ENCODE assay signal across 1 cellular context in the genomic region with DNA sequence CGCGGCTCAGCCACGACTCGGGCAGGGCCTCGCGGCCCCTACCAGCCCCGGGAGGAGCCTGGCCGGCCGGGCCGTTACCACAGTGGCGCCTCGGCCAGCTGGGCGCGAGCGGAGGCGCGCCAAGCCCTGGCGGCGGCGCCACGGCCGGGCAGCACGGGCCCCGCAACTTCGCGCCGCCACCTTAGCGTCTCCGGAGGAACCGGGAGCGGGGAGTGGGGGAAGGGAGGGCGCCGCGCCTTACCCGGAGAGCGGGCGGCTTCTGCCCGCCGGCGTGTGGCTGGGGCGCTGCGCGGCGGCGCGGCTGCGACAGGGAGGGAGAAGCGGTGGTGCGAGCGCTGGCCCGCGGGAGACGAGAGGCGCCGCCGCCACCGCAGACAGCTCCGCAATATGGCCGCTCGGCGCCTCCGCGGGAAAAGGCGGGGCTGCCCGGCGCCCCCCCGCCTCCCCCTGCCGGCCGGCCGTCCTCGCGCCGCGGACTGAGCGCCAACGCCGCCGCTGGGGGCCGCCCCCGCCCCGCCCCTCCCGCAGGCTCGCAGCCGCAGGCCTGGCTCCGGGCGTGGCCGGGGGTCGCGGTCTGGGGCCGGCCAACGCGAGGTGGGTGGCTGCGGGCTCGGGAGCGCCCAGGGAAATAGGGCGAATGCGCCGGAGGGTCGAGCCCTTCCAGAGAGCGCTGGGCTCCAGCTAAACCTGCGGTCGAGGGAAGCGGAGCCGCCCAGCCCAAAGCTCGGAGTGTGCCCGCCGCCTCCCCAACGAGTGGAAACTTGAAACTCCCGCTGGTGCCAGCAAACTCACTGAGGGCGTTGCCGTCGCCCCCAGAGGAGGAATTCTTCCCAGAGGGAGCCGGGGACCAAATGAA.
TF ChIP-seq lines count a peak whose summit lies in the region.

A gene (minus strand): TSS at position 389 of the 856 bp plus-strand sequence. CDS start 16,922 bp downstream, outside the sequence.

TF ChIP-seq in HepG2, 621 proteins besides CTCF, POLR2A, EP300 and RAD21 (continued from another document and continues in another):
- TF ChIP-seq, protein P1, sequence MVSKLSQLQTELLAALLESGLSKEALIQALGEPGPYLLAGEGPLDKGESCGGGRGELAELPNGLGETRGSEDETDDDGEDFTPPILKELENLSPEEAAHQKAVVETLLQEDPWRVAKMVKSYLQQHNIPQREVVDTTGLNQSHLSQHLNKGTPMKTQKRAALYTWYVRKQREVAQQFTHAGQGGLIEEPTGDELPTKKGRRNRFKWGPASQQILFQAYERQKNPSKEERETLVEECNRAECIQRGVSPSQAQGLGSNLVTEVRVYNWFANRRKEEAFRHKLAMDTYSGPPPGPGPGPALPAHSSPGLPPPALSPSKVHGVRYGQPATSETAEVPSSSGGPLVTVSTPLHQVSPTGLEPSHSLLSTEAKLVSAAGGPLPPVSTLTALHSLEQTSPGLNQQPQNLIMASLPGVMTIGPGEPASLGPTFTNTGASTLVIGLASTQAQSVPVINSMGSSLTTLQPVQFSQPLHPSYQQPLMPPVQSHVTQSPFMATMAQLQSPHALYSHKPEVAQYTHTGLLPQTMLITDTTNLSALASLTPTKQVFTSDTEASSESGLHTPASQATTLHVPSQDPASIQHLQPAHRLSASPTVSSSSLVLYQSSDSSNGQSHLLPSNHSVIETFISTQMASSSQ (IDR thresholded peaks at IDR 0.05; ENCODE audit: low read depth), result no peak
- TF ChIP-seq, protein P1 (CRISPR knock-in tag; IDR thresholded peaks at IDR 0.05; ENCODE audit: borderline replicate concordance), result no peak
- TF ChIP-seq, protein P2, sequence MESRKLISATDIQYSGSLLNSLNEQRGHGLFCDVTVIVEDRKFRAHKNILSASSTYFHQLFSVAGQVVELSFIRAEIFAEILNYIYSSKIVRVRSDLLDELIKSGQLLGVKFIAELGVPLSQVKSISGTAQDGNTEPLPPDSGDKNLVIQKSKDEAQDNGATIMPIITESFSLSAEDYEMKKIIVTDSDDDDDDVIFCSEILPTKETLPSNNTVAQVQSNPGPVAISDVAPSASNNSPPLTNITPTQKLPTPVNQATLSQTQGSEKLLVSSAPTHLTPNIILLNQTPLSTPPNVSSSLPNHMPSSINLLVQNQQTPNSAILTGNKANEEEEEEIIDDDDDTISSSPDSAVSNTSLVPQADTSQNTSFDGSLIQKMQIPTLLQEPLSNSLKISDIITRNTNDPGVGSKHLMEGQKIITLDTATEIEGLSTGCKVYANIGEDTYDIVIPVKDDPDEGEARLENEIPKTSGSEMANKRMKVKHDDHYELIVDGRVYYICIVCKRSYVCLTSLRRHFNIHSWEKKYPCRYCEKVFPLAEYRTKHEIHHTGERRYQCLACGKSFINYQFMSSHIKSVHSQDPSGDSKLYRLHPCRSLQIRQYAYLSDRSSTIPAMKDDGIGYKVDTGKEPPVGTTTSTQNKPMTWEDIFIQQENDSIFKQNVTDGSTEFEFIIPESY (CRISPR knock-in tag; IDR thresholded peaks at IDR 0.05), result no peak
- TF ChIP-seq SMARCE1 (IDR thresholded peaks at IDR 0.05; ENCODE audit: borderline replicate concordance), result no peak
- no peak for TF ChIP-seq CHD2 (IDR thresholded peaks at IDR 0.05; ENCODE audit: low read depth, low read length)
- no peak for TF ChIP-seq KLF13 (CRISPR knock-in tag; IDR thresholded peaks at IDR 0.05)
- no peak for TF ChIP-seq ZNF703 (CRISPR knock-in tag; IDR thresholded peaks at IDR 0.05; ENCODE audit: borderline replicate concordance)
- no peak for TF ChIP-seq KAT2B (IDR thresholded peaks at IDR 0.05; ENCODE audit: borderline replicate concordance, low read depth, low read length)
- TF ChIP-seq, protein P3, sequence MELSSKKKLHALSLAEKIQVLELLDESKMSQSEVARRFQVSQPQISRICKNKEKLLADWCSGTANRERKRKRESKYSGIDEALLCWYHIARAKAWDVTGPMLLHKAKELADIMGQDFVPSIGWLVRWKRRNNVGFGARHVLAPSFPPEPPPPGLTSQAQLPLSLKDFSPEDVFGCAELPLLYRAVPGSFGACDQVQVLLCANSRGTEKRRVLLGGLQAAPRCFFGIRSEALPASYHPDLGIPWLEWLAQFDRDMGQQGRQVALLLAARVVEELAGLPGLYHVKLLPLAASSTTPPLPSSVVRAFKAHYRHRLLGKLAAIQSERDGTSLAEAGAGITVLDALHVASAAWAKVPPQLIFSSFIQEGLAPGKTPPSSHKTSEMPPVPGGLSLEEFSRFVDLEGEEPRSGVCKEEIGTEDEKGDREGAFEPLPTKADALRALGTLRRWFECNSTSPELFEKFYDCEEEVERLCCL (CRISPR knock-in tag; IDR thresholded peaks at IDR 0.05; ENCODE audit: borderline replicate concordance), result no peak
- TF ChIP-seq, protein P4, sequence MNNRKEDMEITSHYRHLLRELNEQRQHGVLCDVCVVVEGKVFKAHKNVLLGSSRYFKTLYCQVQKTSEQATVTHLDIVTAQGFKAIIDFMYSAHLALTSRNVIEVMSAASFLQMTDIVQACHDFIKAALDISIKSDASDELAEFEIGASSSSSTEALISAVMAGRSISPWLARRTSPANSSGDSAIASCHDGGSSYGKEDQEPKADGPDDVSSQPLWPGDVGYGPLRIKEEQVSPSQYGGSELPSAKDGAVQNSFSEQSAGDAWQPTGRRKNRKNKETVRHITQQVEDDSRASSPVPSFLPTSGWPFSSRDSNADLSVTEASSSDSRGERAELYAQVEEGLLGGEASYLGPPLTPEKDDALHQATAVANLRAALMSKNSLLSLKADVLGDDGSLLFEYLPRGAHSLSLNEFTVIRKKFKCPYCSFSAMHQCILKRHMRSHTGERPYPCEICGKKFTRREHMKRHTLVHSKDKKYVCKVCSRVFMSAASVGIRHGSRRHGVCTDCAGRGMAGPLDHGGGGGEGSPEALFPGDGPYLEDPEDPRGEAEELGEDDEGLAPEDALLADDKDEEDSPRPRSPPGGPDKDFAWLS (CRISPR knock-in tag; IDR thresholded peaks at IDR 0.05; ENCODE audit: borderline replicate concordance), result no peak
- TF ChIP-seq ZBTB7B (CRISPR knock-in tag; IDR thresholded peaks at IDR 0.05), result peak; percentile 72
- no peak for TF ChIP-seq ZNF564 (CRISPR knock-in tag; IDR thresholded peaks at IDR 0.05)
- no peak for TF ChIP-seq ZC3H4 (CRISPR knock-in tag; IDR thresholded peaks at IDR 0.05; ENCODE audit: borderline replicate concordance)
- TF ChIP-seq, protein P5, sequence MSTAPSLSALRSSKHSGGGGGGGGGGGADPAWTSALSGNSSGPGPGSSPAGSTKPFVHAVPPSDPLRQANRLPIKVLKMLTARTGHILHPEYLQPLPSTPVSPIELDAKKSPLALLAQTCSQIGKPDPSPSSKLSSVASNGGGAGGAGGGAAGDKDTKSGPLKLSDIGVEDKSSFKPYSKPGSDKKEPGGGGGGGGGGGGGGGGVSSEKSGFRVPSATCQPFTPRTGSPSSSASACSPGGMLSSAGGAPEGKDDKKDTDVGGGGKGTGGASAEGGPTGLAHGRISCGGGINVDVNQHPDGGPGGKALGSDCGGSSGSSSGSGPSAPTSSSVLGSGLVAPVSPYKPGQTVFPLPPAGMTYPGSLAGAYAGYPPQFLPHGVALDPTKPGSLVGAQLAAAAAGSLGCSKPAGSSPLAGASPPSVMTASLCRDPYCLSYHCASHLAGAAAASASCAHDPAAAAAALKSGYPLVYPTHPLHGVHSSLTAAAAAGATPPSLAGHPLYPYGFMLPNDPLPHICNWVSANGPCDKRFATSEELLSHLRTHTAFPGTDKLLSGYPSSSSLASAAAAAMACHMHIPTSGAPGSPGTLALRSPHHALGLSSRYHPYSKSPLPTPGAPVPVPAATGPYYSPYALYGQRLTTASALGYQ (CRISPR knock-in tag; IDR thresholded peaks at IDR 0.05), result no peak; the same call in 1 of the 2 replicates
- 0 out of 2 replicates have a peak, but pooled peaks have one; percentile 40 for TF ChIP-seq ZNF761 (CRISPR knock-in tag; conservative IDR thresholded peaks at IDR 0.05)
- TF ChIP-seq, protein P6, sequence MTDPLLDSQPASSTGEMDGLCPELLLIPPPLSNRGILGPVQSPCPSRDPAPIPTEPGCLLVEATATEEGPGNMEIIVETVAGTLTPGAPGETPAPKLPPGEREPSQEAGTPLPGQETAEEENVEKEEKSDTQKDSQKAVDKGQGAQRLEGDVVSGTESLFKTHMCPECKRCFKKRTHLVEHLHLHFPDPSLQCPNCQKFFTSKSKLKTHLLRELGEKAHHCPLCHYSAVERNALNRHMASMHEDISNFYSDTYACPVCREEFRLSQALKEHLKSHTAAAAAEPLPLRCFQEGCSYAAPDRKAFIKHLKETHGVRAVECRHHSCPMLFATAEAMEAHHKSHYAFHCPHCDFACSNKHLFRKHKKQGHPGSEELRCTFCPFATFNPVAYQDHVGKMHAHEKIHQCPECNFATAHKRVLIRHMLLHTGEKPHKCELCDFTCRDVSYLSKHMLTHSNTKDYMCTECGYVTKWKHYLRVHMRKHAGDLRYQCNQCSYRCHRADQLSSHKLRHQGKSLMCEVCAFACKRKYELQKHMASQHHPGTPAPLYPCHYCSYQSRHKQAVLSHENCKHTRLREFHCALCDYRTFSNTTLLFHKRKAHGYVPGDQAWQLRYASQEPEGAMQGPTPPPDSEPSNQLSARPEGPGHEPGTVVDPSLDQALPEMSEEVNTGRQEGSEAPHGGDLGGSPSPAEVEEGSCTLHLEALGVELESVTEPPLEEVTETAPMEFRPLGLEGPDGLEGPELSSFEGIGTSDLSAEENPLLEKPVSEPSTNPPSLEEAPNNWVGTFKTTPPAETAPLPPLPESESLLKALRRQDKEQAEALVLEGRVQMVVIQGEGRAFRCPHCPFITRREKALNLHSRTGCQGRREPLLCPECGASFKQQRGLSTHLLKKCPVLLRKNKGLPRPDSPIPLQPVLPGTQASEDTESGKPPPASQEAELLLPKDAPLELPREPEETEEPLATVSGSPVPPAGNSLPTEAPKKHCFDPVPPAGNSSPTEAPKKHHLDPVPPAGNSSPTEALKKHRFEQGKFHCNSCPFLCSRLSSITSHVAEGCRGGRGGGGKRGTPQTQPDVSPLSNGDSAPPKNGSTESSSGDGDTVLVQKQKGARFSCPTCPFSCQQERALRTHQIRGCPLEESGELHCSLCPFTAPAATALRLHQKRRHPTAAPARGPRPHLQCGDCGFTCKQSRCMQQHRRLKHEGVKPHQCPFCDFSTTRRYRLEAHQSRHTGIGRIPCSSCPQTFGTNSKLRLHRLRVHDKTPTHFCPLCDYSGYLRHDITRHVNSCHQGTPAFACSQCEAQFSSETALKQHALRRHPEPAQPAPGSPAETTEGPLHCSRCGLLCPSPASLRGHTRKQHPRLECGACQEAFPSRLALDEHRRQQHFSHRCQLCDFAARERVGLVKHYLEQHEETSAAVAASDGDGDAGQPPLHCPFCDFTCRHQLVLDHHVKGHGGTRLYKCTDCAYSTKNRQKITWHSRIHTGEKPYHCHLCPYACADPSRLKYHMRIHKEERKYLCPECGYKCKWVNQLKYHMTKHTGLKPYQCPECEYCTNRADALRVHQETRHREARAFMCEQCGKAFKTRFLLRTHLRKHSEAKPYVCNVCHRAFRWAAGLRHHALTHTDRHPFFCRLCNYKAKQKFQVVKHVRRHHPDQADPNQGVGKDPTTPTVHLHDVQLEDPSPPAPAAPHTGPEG (CRISPR knock-in tag; IDR thresholded peaks at IDR 0.05), result peak; percentile 57; the same call in 1 of the 2 replicates
- no peak; the same call in 1 of the 2 replicates for TF ChIP-seq SRY (CRISPR knock-in tag; IDR thresholded peaks at IDR 0.05)
- TF ChIP-seq ZNF569 (CRISPR knock-in tag; IDR thresholded peaks at IDR 0.05; ENCODE audit: borderline replicate concordance), result no peak
- TF ChIP-seq NCOR1 (IDR thresholded peaks at IDR 0.05; ENCODE audit: borderline replicate concordance, low read length), result no peak
- TF ChIP-seq, protein P7, sequence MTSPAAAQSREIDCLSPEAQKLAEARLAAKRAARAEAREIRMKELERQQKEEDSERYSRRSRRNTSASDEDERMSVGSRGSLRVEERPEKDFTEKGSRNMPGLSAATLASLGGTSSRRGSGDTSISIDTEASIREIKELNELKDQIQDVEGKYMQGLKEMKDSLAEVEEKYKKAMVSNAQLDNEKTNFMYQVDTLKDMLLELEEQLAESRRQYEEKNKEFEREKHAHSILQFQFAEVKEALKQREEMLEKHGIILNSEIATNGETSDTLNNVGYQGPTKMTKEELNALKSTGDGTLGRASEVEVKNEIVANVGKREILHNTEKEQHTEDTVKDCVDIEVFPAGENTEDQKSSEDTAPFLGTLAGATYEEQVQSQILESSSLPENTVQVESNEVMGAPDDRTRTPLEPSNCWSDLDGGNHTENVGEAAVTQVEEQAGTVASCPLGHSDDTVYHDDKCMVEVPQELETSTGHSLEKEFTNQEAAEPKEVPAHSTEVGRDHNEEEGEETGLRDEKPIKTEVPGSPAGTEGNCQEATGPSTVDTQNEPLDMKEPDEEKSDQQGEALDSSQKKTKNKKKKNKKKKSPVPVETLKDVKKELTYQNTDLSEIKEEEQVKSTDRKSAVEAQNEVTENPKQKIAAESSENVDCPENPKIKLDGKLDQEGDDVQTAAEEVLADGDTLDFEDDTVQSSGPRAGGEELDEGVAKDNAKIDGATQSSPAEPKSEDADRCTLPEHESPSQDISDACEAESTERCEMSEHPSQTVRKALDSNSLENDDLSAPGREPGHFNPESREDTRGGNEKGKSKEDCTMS (CRISPR knock-in tag; conservative IDR thresholded peaks at IDR 0.05), result no peak
- TF ChIP-seq, protein P8, sequence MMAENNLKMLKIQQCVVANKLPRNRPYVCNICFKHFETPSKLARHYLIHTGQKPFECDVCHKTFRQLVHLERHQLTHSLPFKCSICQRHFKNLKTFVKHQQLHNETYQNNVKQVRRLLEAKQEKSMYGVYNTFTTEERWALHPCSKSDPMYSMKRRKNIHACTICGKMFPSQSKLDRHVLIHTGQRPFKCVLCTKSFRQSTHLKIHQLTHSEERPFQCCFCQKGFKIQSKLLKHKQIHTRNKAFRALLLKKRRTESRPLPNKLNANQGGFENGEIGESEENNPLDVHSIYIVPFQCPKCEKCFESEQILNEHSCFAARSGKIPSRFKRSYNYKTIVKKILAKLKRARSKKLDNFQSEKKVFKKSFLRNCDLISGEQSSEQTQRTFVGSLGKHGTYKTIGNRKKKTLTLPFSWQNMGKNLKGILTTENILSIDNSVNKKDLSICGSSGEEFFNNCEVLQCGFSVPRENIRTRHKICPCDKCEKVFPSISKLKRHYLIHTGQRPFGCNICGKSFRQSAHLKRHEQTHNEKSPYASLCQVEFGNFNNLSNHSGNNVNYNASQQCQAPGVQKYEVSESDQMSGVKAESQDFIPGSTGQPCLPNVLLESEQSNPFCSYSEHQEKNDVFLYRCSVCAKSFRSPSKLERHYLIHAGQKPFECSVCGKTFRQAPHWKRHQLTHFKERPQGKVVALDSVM (CRISPR knock-in tag; IDR thresholded peaks at IDR 0.05), result no peak
- TF ChIP-seq JUND (CRISPR knock-in tag; IDR thresholded peaks at IDR 0.05), result no peak
